Comparison of ENCODE assay signal across 8 cellular contexts in the genomic region with DNA sequence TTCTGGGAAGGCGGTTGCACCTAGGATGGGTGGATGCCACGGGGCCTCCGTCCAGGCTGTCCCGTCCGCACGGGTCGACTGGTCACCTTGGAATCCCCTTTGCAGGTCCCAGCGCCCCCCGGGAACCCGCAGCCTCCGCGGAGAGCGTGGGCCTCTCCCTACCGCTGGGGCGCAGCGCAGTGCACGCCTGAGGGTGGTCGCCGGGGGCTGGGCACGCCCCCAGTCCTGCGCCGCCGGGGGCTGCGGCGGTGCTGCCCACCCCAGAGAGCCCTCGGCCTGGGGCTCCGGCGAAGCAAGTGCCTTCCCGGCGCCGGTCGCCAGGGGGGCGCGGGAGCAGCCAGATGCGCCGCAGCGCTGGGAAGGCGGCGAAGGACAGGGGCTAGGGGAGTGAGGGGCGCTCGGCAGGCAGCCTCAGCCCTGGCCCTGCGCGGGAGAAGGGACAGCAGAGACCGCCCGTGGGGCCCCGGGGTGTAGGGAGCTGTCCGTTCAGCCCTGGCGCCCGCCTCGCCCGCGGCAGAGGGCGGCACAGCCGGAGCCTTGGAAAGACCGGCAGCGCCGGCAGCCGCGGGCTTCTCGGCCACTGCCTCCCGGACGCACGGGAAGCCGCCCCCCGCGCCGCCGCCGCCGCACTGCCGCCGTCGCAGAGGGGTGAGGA. TPM values are rescaled to one million over a fixed set of nuclear protein-coding genes. Genes with fewer than 3 reads are reported as not detected.
DNase-seq lines count a peak whose midpoint lies in the region; ATAC-seq and TF ChIP-seq lines count a peak whose summit lies in the region.

No MANE protein-coding gene starts in this region.

- H3K36me3 ChIP-seq in SJCRH30 = no peaks in the 10 kb centered on the region
- H3K36me3 ChIP-seq in parathyroid adenoma (ENCODE audit: control insufficient read depth, insufficient read depth, low read length) = no peaks in the 10 kb centered on the region

- H3K27ac ChIP-seq in SJCRH30 (peak overlapping the region; percentile 45), parathyroid adenoma (no peak overlapping the region)

- peak overlapping the region; percentile 64 for H3K4me3 ChIP-seq in SJCRH30
- H3K4me3 ChIP-seq in foreskin fibroblast (ENCODE audit: low read depth in 1 of 2, low read length in 2 of 2) = peak overlapping the region; percentile 24 to 26
- H3K4me3 ChIP-seq in parathyroid adenoma (ENCODE audit: low read depth, low read length) = no peak overlapping the region

- ATAC-seq in HG03565 (IDR thresholded peaks at IDR 0.05; ENCODE audit: unreplicated experiment) (no peak), HG02642 (IDR thresholded peaks at IDR 0.05; ENCODE audit: poor library complexity, unreplicated experiment) (no peak), GM18861 (IDR thresholded peaks at IDR 0.05; ENCODE audit: unreplicated experiment) (no peak)

- no peaks in the 10 kb centered on the region for H3K79me2 ChIP-seq in parathyroid adenoma

- peak overlapping the region; percentile 82 for H2AFZ ChIP-seq in parathyroid adenoma

- H3K4me1 ChIP-seq in SJCRH30 = no peaks in the 10 kb centered on the region
- H3K4me1 ChIP-seq in parathyroid adenoma = peaks cover 17% of the 10 kb centered on the region

- peak; percentile 11 for TF ChIP-seq CTCF in foreskin fibroblast (IDR thresholded peaks at IDR 0.05; ENCODE audit: low read depth, low read length)
- peak; percentile 56 for TF ChIP-seq CTCF in parathyroid adenoma (IDR thresholded peaks at IDR 0.05)

- peak; percentile 67 for DNase-seq in activated CD8-positive, alpha-beta memory T cell treated with anti-CD3 and anti-CD28 coated beads, Interleukin-2, amount 50 U/mL, for 48 hours
- DNase-seq in activated CD8-positive, alpha-beta memory T cell treated with anti-CD3 and anti-CD28 coated beads, Interleukin-2, amount 50 U/mL, for 4 hours = no peak
- peak; percentile 68 to 79 for DNase-seq in SJCRH30
- peak; percentile 14 to 51 for DNase-seq in foreskin fibroblast

- peak overlapping the region; percentile 41 for H3K4me2 ChIP-seq in parathyroid adenoma (ENCODE audit: low read length)

- H3K9me3 ChIP-seq in SJCRH30 (replicated peaks) (no peaks in the 10 kb centered on the region), parathyroid adenoma (ENCODE audit: control insufficient read depth, low read length) (no peaks in the 10 kb centered on the region)

- H3K27me3 ChIP-seq in SJCRH30 = no peaks in the 10 kb centered on the region
- H3K27me3 ChIP-seq in parathyroid adenoma (ENCODE audit: control insufficient read depth, insufficient read depth, low read length) = peaks cover 13% of the 10 kb centered on the region

- H3K9ac ChIP-seq in parathyroid adenoma = no peak overlapping the region

RNA-seq across cellular contexts. Expression of a gene that starts 0.5 kb away (rescaled TPM):
- total RNA-seq in SJCRH30 (2014; rRNA removed; shearing (Covaris generic)) = 12.1 and 13.4 TPM in 2 replicates

RNA-seq across cellular contexts. Expression of a gene that starts 40.5 kb away (rescaled TPM):
- total RNA-seq in SJCRH30 (2014; rRNA removed; shearing (Covaris generic)) = 4.5 and 5.2 TPM in 2 replicates

RNA-seq across cellular contexts. Expression of a gene that starts 43.0 kb away (rescaled TPM):
- 13.2 and 14.0 TPM in 2 replicates for total RNA-seq in SJCRH30 (2014; rRNA removed; shearing (Covaris generic))
